Comparison of ENCODE assay signal across 8 cellular contexts in the genomic region with DNA sequence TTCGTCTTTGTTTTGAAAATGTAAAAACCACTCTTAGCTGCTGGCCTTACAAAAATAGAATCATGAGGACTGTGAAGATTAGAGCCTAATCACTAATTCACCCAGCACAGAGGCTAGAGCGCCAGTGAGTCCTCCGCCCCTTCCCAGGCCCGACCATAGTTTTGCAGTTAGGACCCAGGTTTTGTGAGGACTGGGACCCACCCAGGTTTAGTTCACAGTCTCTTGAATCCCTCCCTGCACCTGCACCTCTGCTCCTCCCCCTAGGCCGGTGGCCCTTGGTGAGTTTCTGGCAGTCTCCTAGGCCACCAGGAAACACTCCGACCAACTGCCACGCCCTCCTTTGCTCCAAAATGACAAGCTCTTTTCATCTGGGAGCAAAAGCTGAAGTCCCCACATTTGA.
DNase-seq lines count a peak whose midpoint lies in the region; ATAC-seq, FAIRE-seq and TF ChIP-seq lines count a peak whose summit lies in the region.

No MANE protein-coding gene starts in this region.

- H3K27me3 Mint-ChIP-seq in dendritic cell treated with granulocyte-macrophage colony-stimulating factor and Interleukin-4, amounts not matched to agents 40 ng/mL and 50 ng/mL, for 4 days: peaks cover 10% of the 10 kb centered on the region

- peak; percentile 57 for FAIRE-seq in GM12892 (lab: Jason Lieb, UNC)

- H3K36me3 ChIP-seq in lower lobe of right lung (peaks cover 8% of the 10 kb centered on the region), thyroid gland (peaks cover 0 to under 1% of the 10 kb centered on the region in 2 donors)

- H3K4me1 ChIP-seq in lower lobe of right lung (peaks cover 12% of the 10 kb centered on the region), thyroid gland (no peaks in the 10 kb centered on the region)

- no peaks in the 10 kb centered on the region for H3K9me3 ChIP-seq in lower lobe of right lung
- H3K9me3 ChIP-seq in thyroid gland: no peaks in the 10 kb centered on the region

- 7 to 13% methylated on average over 7 of the region's 7 CpGs for WGBS in thyroid gland, 2 donors

- peak overlapping the region; percentile 77 for H3K4me3 Mint-ChIP-seq in dendritic cell treated with granulocyte-macrophage colony-stimulating factor and Interleukin-4, amounts not matched to agents 40 ng/mL and 50 ng/mL, for 4 days

- peak overlapping the region; percentile 70 for H3K4me3 ChIP-seq in lower lobe of right lung
- peak overlapping the region; percentile 1 to 70 (median 62) for H3K4me3 ChIP-seq in thyroid gland (replicated peaks in 1 of 3)

- H3K27ac ChIP-seq in lower lobe of right lung (peak overlapping the region; percentile 75), thyroid gland (peak overlapping the region in 2 of 3 donors; percentile 73 to 83)

- TF ChIP-seq CTCF in lower lobe of right lung (IDR thresholded peaks at IDR 0.05): no peak
- TF ChIP-seq CTCF in thyroid gland (IDR thresholded peaks at IDR 0.05): no peak

- peaks cover 10% of the 10 kb centered on the region for H3K4me1 Mint-ChIP-seq in dendritic cell treated with granulocyte-macrophage colony-stimulating factor and Interleukin-4, amounts not matched to agents 40 ng/mL and 50 ng/mL, for 4 days (ENCODE audit: low read depth)

- H3K27me3 ChIP-seq in lower lobe of right lung (ENCODE audit: low read depth) (no peaks in the 10 kb centered on the region), thyroid gland (no peaks in the 10 kb centered on the region)

- intact Hi-C loops in dendritic cell treated with granulocyte-macrophage colony-stimulating factor and Interleukin-4, amounts not matched to agents 40 ng/mL and 50 ng/mL, for 4 days (cut with micrococcal nuclease): loop anchor here (2.0 kb wide), 2 partner anchors 180 to 286 kb away; no protein-coding TSS in a partner anchor
- intact Hi-C loops in lower lobe of right lung (cut with DNase I) (no loop called here), thyroid gland (cut with DNase I) (no loop called here)

- no peak for TF ChIP-seq POLR2A in GM12892 (IDR thresholded peaks at IDR 0.05; ENCODE audit: low read depth, low read length)
- no peak for TF ChIP-seq POLR2A in thyroid gland (IDR thresholded peaks at IDR 0.05)

- ATAC-seq in HG03045 (IDR thresholded peaks at IDR 0.05; ENCODE audit: unreplicated experiment): peak; percentile 39
- peak; percentile 84 to 91 for ATAC-seq in lower lobe of right lung

- peak overlapping the region; percentile 42 for H3K27ac Mint-ChIP-seq in dendritic cell treated with granulocyte-macrophage colony-stimulating factor and Interleukin-4, amounts not matched to agents 40 ng/mL and 50 ng/mL, for 4 days

- H3K36me3 Mint-ChIP-seq in dendritic cell treated with granulocyte-macrophage colony-stimulating factor and Interleukin-4, amounts not matched to agents 40 ng/mL and 50 ng/mL, for 4 days (ENCODE audit: low read depth): no peaks in the 10 kb centered on the region

- DNase-seq in AG08396 (ENCODE audit: low spot score) (peak; percentile 36), GM12892 (ENCODE audit: insufficient read length) (no peak), RPMI7951 (ENCODE audit: low read depth) (peak; percentile 24), lower lobe of right lung (peak; percentile 64), thyroid gland (peak; percentile 64 to 69), NCI-H2196 (lab: John Stamatoyannopoulos, UW; ENCODE audit: unreplicated experiment) (no peak)

- H3K9me3 Mint-ChIP-seq in dendritic cell treated with granulocyte-macrophage colony-stimulating factor and Interleukin-4, amounts not matched to agents 40 ng/mL and 50 ng/mL, for 4 days: no peaks in the 10 kb centered on the region

Comparison
In these comparisons a context has a peak if more than half of its experiments do, and no peak if none do; other contexts are left out.
1. DNase-seq: peak in AG08396 (single experiment), RPMI7951 (single experiment), lower lobe of right lung (single experiment) and thyroid gland (2 of 2); none in GM12892 (single experiment) and NCI-H2196 (single experiment).